In the genomic region with DNA sequence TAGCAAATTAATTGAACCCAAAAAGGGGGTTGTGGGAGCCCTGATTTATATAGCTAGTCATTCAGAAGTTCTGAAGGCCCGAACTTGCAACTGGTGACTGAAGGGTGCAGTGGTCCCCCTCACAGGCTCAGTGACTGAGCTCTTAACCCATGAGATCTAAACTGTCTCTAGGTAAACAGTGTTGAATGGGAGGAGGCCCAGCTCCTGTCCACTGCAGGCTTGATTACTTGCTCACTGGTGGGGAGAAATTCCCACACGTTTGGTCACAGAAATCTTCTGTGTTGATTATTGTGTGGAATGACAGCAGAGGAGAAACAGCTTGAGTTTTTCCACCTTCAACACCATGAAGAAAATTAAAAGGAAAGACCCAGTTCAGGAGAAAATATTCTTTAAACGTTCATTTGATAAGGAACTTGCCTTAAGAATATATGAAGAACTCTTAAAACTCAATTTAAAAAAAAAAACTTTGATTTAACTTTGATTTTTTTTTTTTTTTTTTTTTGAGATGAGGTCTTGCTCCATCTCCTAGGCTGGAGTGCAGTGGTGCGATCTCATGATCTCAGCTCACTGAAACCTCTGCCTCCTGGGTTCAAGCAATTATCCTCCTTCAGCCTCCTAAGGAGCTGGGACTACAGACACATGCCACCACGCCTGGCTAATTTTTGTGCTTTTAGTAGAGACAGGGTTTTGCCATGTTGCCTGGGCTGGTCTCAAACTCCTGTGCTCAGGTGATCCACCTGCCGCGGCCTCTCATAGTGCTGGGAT, we compare ENCODE assay signal across 23 cellular contexts.
A peak's percentile ranks its signal among the peaks of the same experiment; 100 is the strongest.
DNase-seq lines count a peak whose midpoint lies in the region; ATAC-seq, FAIRE-seq and TF ChIP-seq lines count a peak whose summit lies in the region.
"Had no signal": no experiment of that assay in that cellular context is flagged by ENCODE, and none has a peak within 500 bp of the region (broad histone marks: within the 10 kb centered on the region; RNA-seq: fewer than 3 reads in every experiment).

No MANE protein-coding gene starts in this region.

- H3K27me3 Mint-ChIP-seq in Calu3 (ENCODE audit: unreplicated experiment): no peaks in the 10 kb centered on the region
- H3K27me3 Mint-ChIP-seq in astrocyte (ENCODE audit: low read depth, unreplicated experiment): no peaks in the 10 kb centered on the region
- H3K27me3 Mint-ChIP-seq: IgD-negative memory B cell had no signal

- ATAC-seq in HG03571 (IDR thresholded peaks at IDR 0.05; ENCODE audit: unreplicated experiment) (no peak), gastrocnemius medialis (no peak)

- no peak overlapping the region for H3K9ac ChIP-seq in astrocyte (ENCODE audit: low read length)
- H3K9ac ChIP-seq: KMS-11 had no signal

- no peak overlapping the region for H3K4me3 Mint-ChIP-seq in Calu3 (ENCODE audit: low read depth, unreplicated experiment)
- H3K4me3 Mint-ChIP-seq in astrocyte (ENCODE audit: unreplicated experiment): no peak overlapping the region
- H3K4me3 Mint-ChIP-seq: IgD-negative memory B cell had no signal

- H3K27me3 ChIP-seq in astrocyte (ENCODE audit: insufficient read depth, low read length): no peaks in the 10 kb centered on the region
- no peaks in the 10 kb centered on the region for H3K27me3 ChIP-seq in gastrocnemius medialis

- H3K36me3 ChIP-seq in astrocyte (ENCODE audit: insufficient read depth, low read length) (no peaks in the 10 kb centered on the region), gastrocnemius medialis (no peaks in the 10 kb centered on the region)

- intact Hi-C loops in Calu3 (cut with micrococcal nuclease; ENCODE audit: unreplicated experiment): loop anchor here (5.0 kb wide), 2 partner anchors 34 to 226 kb away; no protein-coding TSS in a partner anchor
- intact Hi-C loops in gastrocnemius medialis (cut with DNase I; ENCODE audit: low total_unique reads): no loop called here

- H3K9me3 ChIP-seq in astrocyte (ENCODE audit: insufficient read depth, low read depth, low read length) (no peaks in the 10 kb centered on the region), gastrocnemius medialis (no peaks in the 10 kb centered on the region)

- TF ChIP-seq CTCF in Calu3 (IDR thresholded peaks at IDR 0.05; ENCODE audit: unreplicated experiment): no peak
- TF ChIP-seq CTCF in astrocyte (IDR thresholded peaks at IDR 0.05; ENCODE audit: insufficient read depth, low read depth, low read length): no peak
- TF ChIP-seq CTCF in gastrocnemius medialis (IDR thresholded peaks at IDR 0.05 in 4 of 5, conservative IDR thresholded peaks at IDR 0.05 in 1 of 5): no peak

- H2AFZ ChIP-seq in astrocyte (ENCODE audit: low read depth, low read length): no peak overlapping the region
- H2AFZ ChIP-seq: PC-9 had no signal

- H4K20me1 ChIP-seq in astrocyte (ENCODE audit: insufficient read depth, low read length): no peaks in the 10 kb centered on the region

- H3K4me1 ChIP-seq in astrocyte (ENCODE audit: insufficient read depth, low read length) (no peaks in the 10 kb centered on the region), gastrocnemius medialis (peaks cover 0 to 3% of the 10 kb centered on the region in 2 donors)

- no peak for FAIRE-seq in astrocyte (lab: Jason Lieb, UNC)
- FAIRE-seq: D721Med, G401.6, HTR-8/SVneo had no signal

- in situ Hi-C loops in gastrocnemius medialis (cut with MboI; ENCODE audit: low sequenced_read_pairs in 4 of 4): no loop called here

- no peaks in the 10 kb centered on the region for H3K79me2 ChIP-seq in astrocyte (ENCODE audit: insufficient read depth, low read length)

- no peak overlapping the region for H3K4me2 ChIP-seq in astrocyte (ENCODE audit: low read length)
- H3K4me2 ChIP-seq: KMS-11, PC-9 had no signal

- CTCF ChIA-PET in Calu3 (lab: Charles Lee): no interaction called here

- H3K4me3 ChIP-seq in astrocyte (ENCODE audit: insufficient read depth, low read depth, low read length) (no peak overlapping the region), gastrocnemius medialis (no peak overlapping the region)
- H3K4me3 ChIP-seq: PC-9 had no signal

- H3K4me1 Mint-ChIP-seq in Calu3 (ENCODE audit: low read depth, unreplicated experiment) (peaks cover 56% of the 10 kb centered on the region), astrocyte (ENCODE audit: low read depth, unreplicated experiment) (peaks cover 35% of the 10 kb centered on the region)
- H3K4me1 Mint-ChIP-seq: IgD-negative memory B cell had no signal

- DNase-seq in Calu3: no peak
- no peak for DNase-seq in astrocyte (ENCODE audit: low read depth)
- peak; percentile 22 for DNase-seq in islet precursor cell
- peak; percentile 42 for DNase-seq in renal cortical epithelial cell (ENCODE audit: low read depth)
- no peak for DNase-seq in HuH-7 (ENCODE audit: low spot score)
- DNase-seq in gastrocnemius medialis: no peak
- DNase-seq: 8988T, ACHN, DMS53, GOT3, HCEC 1CT, MM.1S, NCI-H2029, NCI-H526 treated with DMSO at 0.1 percent for 48 hours, PC-9, Right ventricle myocardium superior, RPMI8226 had no signal

- TF ChIP-seq POLR2A in gastrocnemius medialis (IDR thresholded peaks at IDR 0.05): no peak

- H3K36me3 Mint-ChIP-seq in Calu3 (ENCODE audit: insufficient read depth, unreplicated experiment) (peaks cover 24% of the 10 kb centered on the region), astrocyte (ENCODE audit: low read depth, unreplicated experiment) (no peaks in the 10 kb centered on the region)
- H3K36me3 Mint-ChIP-seq: IgD-negative memory B cell had no signal

- H3K9me3 Mint-ChIP-seq in Calu3 (ENCODE audit: low read depth, unreplicated experiment) (peaks cover 4% of the 10 kb centered on the region), astrocyte (ENCODE audit: unreplicated experiment) (peaks cover 6% of the 10 kb centered on the region)

- BruUV-seq in Calu3 (replicated peaks; lab: Mats Ljungman, UMichigan): no TSS peak

- H3K27ac Mint-ChIP-seq in Calu3 (ENCODE audit: unreplicated experiment) (peak overlapping the region; percentile 61), astrocyte (ENCODE audit: unreplicated experiment) (peak overlapping the region; percentile 66)
- H3K27ac Mint-ChIP-seq: IgD-negative memory B cell had no signal

- no peak overlapping the region for H3K27ac ChIP-seq in astrocyte (ENCODE audit: low read depth, low read length)
- H3K27ac ChIP-seq in gastrocnemius medialis: no peak overlapping the region
- H3K27ac ChIP-seq: KMS-11, PC-9 had no signal

Comparison
In these comparisons a context has a peak if more than half of its experiments do, and no peak if none do; other contexts are left out.
1. DNase-seq: peak in islet precursor cell (single experiment) and renal cortical epithelial cell (single experiment); none in Calu3 (single experiment), astrocyte (single experiment), HuH-7 (single experiment) and gastrocnemius medialis (0 of 2).